19 cellular contexts compared by ENCODE assay signal in the genomic region with DNA sequence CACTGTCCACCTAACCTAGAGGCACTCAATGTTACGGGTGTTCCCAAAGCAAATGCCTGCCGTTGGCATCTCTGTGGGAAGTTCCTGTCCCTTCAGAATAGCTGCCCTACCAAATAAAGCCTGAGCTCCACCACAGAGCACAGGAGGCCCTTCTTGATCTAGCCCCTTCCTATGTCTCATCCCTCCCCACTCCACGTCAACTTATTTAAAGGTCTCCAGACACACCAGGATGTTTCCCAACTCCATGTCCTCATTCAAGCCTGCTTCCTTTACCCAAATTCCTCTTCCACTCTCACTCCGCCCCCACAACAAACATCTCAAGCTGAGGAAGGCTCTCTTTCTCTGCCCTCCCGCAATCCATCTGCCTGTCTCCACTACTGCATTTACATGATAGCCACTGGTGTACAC.
DNase-seq lines count a peak whose midpoint lies in the region; ATAC-seq and TF ChIP-seq lines count a peak whose summit lies in the region.
"Had no signal": no experiment of that assay in that cellular context is flagged by ENCODE, and none has a peak within 500 bp of the region (broad histone marks: within the 10 kb centered on the region; RNA-seq: fewer than 3 reads in every experiment).

No MANE protein-coding gene starts in this region.

- peaks cover 6% of the 10 kb centered on the region for H3K36me3 Mint-ChIP-seq in activated naive CD8-positive, alpha-beta T cell treated with anti-CD3 and anti-CD28 coated beads, Interleukin-2, amount 10 ng/mL, durations not matched to agents 7 days and 5 days
- peaks cover 17% of the 10 kb centered on the region for H3K36me3 Mint-ChIP-seq in activated naive CD8-positive, alpha-beta T cell treated with anti-CD3 and anti-CD28 coated beads, Interleukin-2, amount 50 U/mL, for 24 hours (ENCODE audit: low read depth)

- H3K27me3 Mint-ChIP-seq in activated naive CD8-positive, alpha-beta T cell treated with anti-CD3 and anti-CD28 coated beads, Interleukin-2, amount 10 ng/mL, durations not matched to agents 7 days and 5 days = peaks cover 23% of the 10 kb centered on the region
- no peaks in the 10 kb centered on the region for H3K27me3 Mint-ChIP-seq in activated naive CD8-positive, alpha-beta T cell treated with anti-CD3 and anti-CD28 coated beads, Interleukin-2, amount 50 U/mL, for 24 hours
- H3K27me3 Mint-ChIP-seq: activated CD8-positive, alpha-beta T cell treated with anti-CD3 and anti-CD28 coated beads for 36 hours had no signal

- TF ChIP-seq POLR2A in upper lobe of left lung (IDR thresholded peaks at IDR 0.05) = no peak

- H3K9me3 ChIP-seq in fibroblast of lung (ENCODE audit: control insufficient read depth, insufficient read depth, low read depth, low read length) = no peaks in the 10 kb centered on the region
- H3K9me3 ChIP-seq in mesodermal cell (ENCODE audit: control insufficient read depth, low read length) = no peaks in the 10 kb centered on the region
- no peaks in the 10 kb centered on the region for H3K9me3 ChIP-seq in upper lobe of left lung
- H3K9me3 ChIP-seq: tibial nerve had no signal

- peaks cover 5% of the 10 kb centered on the region for H3K9me3 Mint-ChIP-seq in activated naive CD8-positive, alpha-beta T cell treated with anti-CD3 and anti-CD28 coated beads, Interleukin-2, amount 10 ng/mL, durations not matched to agents 7 days and 5 days
- no peaks in the 10 kb centered on the region for H3K9me3 Mint-ChIP-seq in activated naive CD8-positive, alpha-beta T cell treated with anti-CD3 and anti-CD28 coated beads, Interleukin-2, amount 50 U/mL, for 24 hours

- ATAC-seq in activated naive CD8-positive, alpha-beta T cell treated with anti-CD3 and anti-CD28 coated beads, Interleukin-2, amount 10 ng/mL, durations not matched to agents 7 days and 5 days (ENCODE audit: low read depth) = no peak
- no peak for ATAC-seq in activated naive CD8-positive, alpha-beta T cell treated with anti-CD3 and anti-CD28 coated beads, Interleukin-2, amount 50 U/mL, for 24 hours
- peak in 1 of 2 donors; percentile 25 for ATAC-seq in upper lobe of left lung (ENCODE audit: low FRiP score in 2 of 2)
- ATAC-seq in GM19035 (IDR thresholded peaks at IDR 0.05; ENCODE audit: unreplicated experiment) = no peak
- ATAC-seq: activated CD8-positive, alpha-beta T cell treated with anti-CD3 and anti-CD28 coated beads for 36 hours; GM12878; SK-N-SH treated with all-trans-retinoic acid at 6 μM for 48 hours had no signal

- H3K27ac ChIP-seq in fibroblast of lung (ENCODE audit: insufficient read depth, low read length) (no peak overlapping the region), mesodermal cell (ENCODE audit: low read depth, low read length, severe bottlenecking) (peak overlapping the region; percentile 23), upper lobe of left lung (peak overlapping the region in 3 of 4 donors; percentile 6 to 65 (median 41))

- peak overlapping the region; percentile 5 for H3K27ac Mint-ChIP-seq in activated naive CD8-positive, alpha-beta T cell treated with anti-CD3 and anti-CD28 coated beads, Interleukin-2, amount 10 ng/mL, durations not matched to agents 7 days and 5 days
- no peak overlapping the region for H3K27ac Mint-ChIP-seq in activated naive CD8-positive, alpha-beta T cell treated with anti-CD3 and anti-CD28 coated beads, Interleukin-2, amount 50 U/mL, for 24 hours
- H3K27ac Mint-ChIP-seq: activated CD8-positive, alpha-beta T cell treated with anti-CD3 and anti-CD28 coated beads for 36 hours; nephron progenitor cell had no signal

- POLR2A ChIA-PET in activated naive CD8-positive, alpha-beta T cell treated with anti-CD3 and anti-CD28 coated beads, Interleukin-2, amount 10 ng/mL, durations not matched to agents 7 days and 5 days (lab: Charles Lee) = no interaction called here

- peaks cover 5% of the 10 kb centered on the region for H3K79me2 ChIP-seq in fibroblast of lung (ENCODE audit: control insufficient read depth, insufficient read depth, low read length)

- H3K27me3 ChIP-seq in fibroblast of lung (ENCODE audit: control insufficient read depth, insufficient read depth, low read length) (no peaks in the 10 kb centered on the region), upper lobe of left lung (no peaks in the 10 kb centered on the region)
- H3K27me3 ChIP-seq: tibial nerve had no signal

- peak overlapping the region; percentile 2 for H3K9ac ChIP-seq in fibroblast of lung (ENCODE audit: insufficient read depth, low read length)

- peaks cover 17% of the 10 kb centered on the region for H3K4me1 Mint-ChIP-seq in activated naive CD8-positive, alpha-beta T cell treated with anti-CD3 and anti-CD28 coated beads, Interleukin-2, amount 10 ng/mL, durations not matched to agents 7 days and 5 days
- H3K4me1 Mint-ChIP-seq in activated naive CD8-positive, alpha-beta T cell treated with anti-CD3 and anti-CD28 coated beads, Interleukin-2, amount 50 U/mL, for 24 hours = peaks cover 26% of the 10 kb centered on the region

- H3K36me3 ChIP-seq in fibroblast of lung (ENCODE audit: control insufficient read depth, insufficient read depth, low read length) (no peaks in the 10 kb centered on the region), mesodermal cell (ENCODE audit: control insufficient read depth, insufficient read depth, low read length) (no peaks in the 10 kb centered on the region), upper lobe of left lung (peaks cover 0 to 15% (median 0%) of the 10 kb centered on the region in 4 donors)

- H3K4me3 Mint-ChIP-seq in activated naive CD8-positive, alpha-beta T cell treated with anti-CD3 and anti-CD28 coated beads, Interleukin-2, amount 10 ng/mL, durations not matched to agents 7 days and 5 days = no peak overlapping the region
- no peak overlapping the region for H3K4me3 Mint-ChIP-seq in activated naive CD8-positive, alpha-beta T cell treated with anti-CD3 and anti-CD28 coated beads, Interleukin-2, amount 50 U/mL, for 24 hours
- H3K4me3 Mint-ChIP-seq: activated CD8-positive, alpha-beta T cell treated with anti-CD3 and anti-CD28 coated beads for 36 hours; nephron progenitor cell had no signal

- 72 to 77% methylated on average over 4 to 5 of the region's 5 CpGs for WGBS in mesodermal cell (ENCODE audit: insufficient coverage in 2 of 2), 2 experiments
- 68 to 84% methylated on average over 5 of the region's 5 CpGs for WGBS in upper lobe of left lung, 2 donors

- TF ChIP-seq CTCF in fibroblast of lung (conservative IDR thresholded peaks at IDR 0.05 in 1 of 2, IDR thresholded peaks at IDR 0.05 in 1 of 2; ENCODE audit: low read depth in 1 of 2, low read length in 2 of 2) = no peak
- no peak for TF ChIP-seq CTCF in upper lobe of left lung (IDR thresholded peaks at IDR 0.05)

- DNase-seq in activated naive CD8-positive, alpha-beta T cell treated with anti-CD3 and anti-CD28 coated beads, Interleukin-2, amount 10 ng/mL, durations not matched to agents 7 days and 5 days = no peak
- no peak for DNase-seq in activated naive CD8-positive, alpha-beta T cell treated with anti-CD3 and anti-CD28 coated beads, Interleukin-2, amount 50 U/mL, for 24 hours
- no peak for DNase-seq in fibroblast of lung (ENCODE audit: low read depth in 2 of 2)
- DNase-seq in upper lobe of left lung = no peak
- no peak for DNase-seq in NCI-H1048 (lab: John Stamatoyannopoulos, UW)
- DNase-seq in central memory CD4-positive, alpha-beta T cell = no peak
- DNase-seq: activated CD8-positive, alpha-beta T cell treated with anti-CD3 and anti-CD28 coated beads for 36 hours; cortex of kidney; erythroblast; HCEC 1CT; NCI-H2081; NCI-H526 treated with DMSO at 0.1 percent for 48 hours; nephron progenitor cell; stimulated activated CD4-positive, alpha-beta T cell treated with anti-CD3 and anti-CD28 coated beads, Interleukin-2, amount 100 ng/mL, for 24 hours had no signal

- no peak for TF ChIP-seq EP300 in upper lobe of left lung (IDR thresholded peaks at IDR 0.05)

- H3K4me1 ChIP-seq in fibroblast of lung (ENCODE audit: control insufficient read depth, extremely low read depth, insufficient read depth, low read length) (peaks cover 9% of the 10 kb centered on the region), mesodermal cell (ENCODE audit: control insufficient read depth, insufficient read depth, low read length, poor library complexity, severe bottlenecking) (peaks cover 20% of the 10 kb centered on the region), upper lobe of left lung (peaks cover 14 to 44% (median 31%) of the 10 kb centered on the region in 4 donors)

- no peak overlapping the region for H2AFZ ChIP-seq in fibroblast of lung (ENCODE audit: low read length)

- H3K4me3 ChIP-seq in fibroblast of lung (replicated peaks in 1 of 4; ENCODE audit: control extremely low read depth in 1 of 4, insufficient read depth in 1 of 4, low read depth in 3 of 4, low read length in 4 of 4) = no peak overlapping the region
- H3K4me3 ChIP-seq in mesodermal cell (ENCODE audit: extremely low read depth, insufficient read depth, low read length, poor library complexity, severe bottlenecking) = no peak overlapping the region
- no peak overlapping the region for H3K4me3 ChIP-seq in upper lobe of left lung
- H3K4me3 ChIP-seq: GM12878, tibial nerve had no signal

- H3K4me2 ChIP-seq in fibroblast of lung (ENCODE audit: extremely low read depth, insufficient read depth, low read length) = no peak overlapping the region

- no peaks in the 10 kb centered on the region for H4K20me1 ChIP-seq in fibroblast of lung (ENCODE audit: control insufficient read depth, extremely low read depth, insufficient read depth, low read length)
